In genomic region chr10:79397575-79398303, GRCh38 we compare ENCODE assay signal across 9 cellular contexts. TPM values are rescaled to one million over a fixed set of nuclear protein-coding genes. Genes with fewer than 3 reads are reported as not detected.
DNase-seq lines count a peak whose midpoint lies in the region; ATAC-seq, FAIRE-seq and TF ChIP-seq lines count a peak whose summit lies in the region.
"Had no signal": no experiment of that assay in that cellular context is flagged by ENCODE, and none has a peak within 500 bp of the region (broad histone marks: within the 10 kb centered on the region; RNA-seq: fewer than 3 reads in every experiment).

No MANE protein-coding gene starts in this region.

- FAIRE-seq in astrocyte (lab: Jason Lieb, UNC): no peak

- H3K27me3 ChIP-seq in astrocyte (ENCODE audit: insufficient read depth, low read length): no peaks in the 10 kb centered on the region
- no peaks in the 10 kb centered on the region for H3K27me3 ChIP-seq in left ventricle myocardium inferior (ENCODE audit: low read depth)
- H3K27me3 ChIP-seq in osteoblast (ENCODE audit: insufficient read depth, low read length): no peaks in the 10 kb centered on the region

- H3K36me3 Mint-ChIP-seq in astrocyte (ENCODE audit: low read depth, unreplicated experiment): peaks cover 23% of the 10 kb centered on the region
- no peaks in the 10 kb centered on the region for H3K36me3 Mint-ChIP-seq in activated T-helper 1 cell treated with anti-CD3 and anti-CD28 coated beads, Interleukin-12 subunit alpha, Interleukin-12 subunit beta, Interleukin-2, Interleukin-4 antibody, amounts not matched to agents 30 ng/mL and 10 ng/mL and 1 ng/mL, durations not matched to agents 14 hours and 24 hours and 36 hours (ENCODE audit: low read depth)

- peaks cover 16% of the 10 kb centered on the region for H3K79me2 ChIP-seq in astrocyte (ENCODE audit: insufficient read depth, low read length)
- H3K79me2 ChIP-seq in osteoblast (ENCODE audit: insufficient read depth, low read length): peaks cover 48% of the 10 kb centered on the region

- H3K4me3 ChIP-seq in AG10803 (ENCODE audit: low read length) (no peak overlapping the region), astrocyte (ENCODE audit: insufficient read depth, low read depth, low read length) (no peak overlapping the region), left ventricle myocardium inferior (no peak overlapping the region), osteoblast (ENCODE audit: insufficient read depth, low read length) (no peak overlapping the region)

- H3K4me3 Mint-ChIP-seq in astrocyte (ENCODE audit: unreplicated experiment): no peak overlapping the region
- H3K4me3 Mint-ChIP-seq in activated T-helper 1 cell treated with anti-CD3 and anti-CD28 coated beads, Interleukin-12 subunit alpha, Interleukin-12 subunit beta, Interleukin-2, Interleukin-4 antibody, amounts not matched to agents 30 ng/mL and 10 ng/mL and 1 ng/mL, durations not matched to agents 14 hours and 24 hours and 36 hours: no peak overlapping the region

- ATAC-seq in HG03571 (IDR thresholded peaks at IDR 0.05; ENCODE audit: unreplicated experiment) (no peak), HG03342 (IDR thresholded peaks at IDR 0.05; ENCODE audit: unreplicated experiment) (no peak)

- H3K27ac Mint-ChIP-seq in astrocyte (ENCODE audit: unreplicated experiment): peak overlapping the region; percentile 59
- H3K27ac Mint-ChIP-seq in activated T-helper 1 cell treated with anti-CD3 and anti-CD28 coated beads, Interleukin-12 subunit alpha, Interleukin-12 subunit beta, Interleukin-2, Interleukin-4 antibody, amounts not matched to agents 30 ng/mL and 10 ng/mL and 1 ng/mL, durations not matched to agents 14 hours and 24 hours and 36 hours: no peak overlapping the region

- intact Hi-C loops in left ventricle myocardium inferior (cut with micrococcal nuclease): no loop called here
- intact Hi-C loops in activated T-helper 1 cell treated with anti-CD3 and anti-CD28 coated beads, Interleukin-12 subunit alpha, Interleukin-12 subunit beta, Interleukin-2, Interleukin-4 antibody, amounts not matched to agents 30 ng/mL and 10 ng/mL and 1 ng/mL, durations not matched to agents 14 hours and 24 hours and 36 hours (cut with micrococcal nuclease): no loop called here

- H3K9ac ChIP-seq in astrocyte (ENCODE audit: low read length): no peak overlapping the region

- no peaks in the 10 kb centered on the region for H3K9me3 Mint-ChIP-seq in astrocyte (ENCODE audit: unreplicated experiment)
- H3K9me3 Mint-ChIP-seq in activated T-helper 1 cell treated with anti-CD3 and anti-CD28 coated beads, Interleukin-12 subunit alpha, Interleukin-12 subunit beta, Interleukin-2, Interleukin-4 antibody, amounts not matched to agents 30 ng/mL and 10 ng/mL and 1 ng/mL, durations not matched to agents 14 hours and 24 hours and 36 hours: no peaks in the 10 kb centered on the region

- H4K20me1 ChIP-seq in astrocyte (ENCODE audit: insufficient read depth, low read length) (peaks cover 6% of the 10 kb centered on the region), osteoblast (ENCODE audit: insufficient read depth, low read length) (peaks cover 7% of the 10 kb centered on the region)

- H3K9me3 ChIP-seq in astrocyte (ENCODE audit: insufficient read depth, low read depth, low read length) (no peaks in the 10 kb centered on the region), left ventricle myocardium inferior (replicated peaks) (no peaks in the 10 kb centered on the region), osteoblast (ENCODE audit: low read depth, low read length) (no peaks in the 10 kb centered on the region)

- peaks cover 4% of the 10 kb centered on the region for H3K36me3 ChIP-seq in astrocyte (ENCODE audit: insufficient read depth, low read length)
- peaks cover 16% of the 10 kb centered on the region for H3K36me3 ChIP-seq in left ventricle myocardium inferior
- peaks cover 9% of the 10 kb centered on the region for H3K36me3 ChIP-seq in osteoblast (ENCODE audit: insufficient read depth, low read length)

- DNase-seq in AG10803 (ENCODE audit: low read depth) (peak; percentile 96), astrocyte (ENCODE audit: low read depth) (peak; percentile 59), left ventricle myocardium inferior (peak; percentile 73), osteoblast (ENCODE audit: insufficient read length, low spot score, missing footprints) (peak; percentile 85), ecto neural progenitor cell (ENCODE audit: low spot score) (no peak)
- no peak for DNase-seq in activated T-helper 1 cell treated with anti-CD3 and anti-CD28 coated beads, Interleukin-12 subunit alpha, Interleukin-12 subunit beta, Interleukin-2, Interleukin-4 antibody, amounts not matched to agents 30 ng/mL and 10 ng/mL and 1 ng/mL, durations not matched to agents 14 hours and 24 hours and 36 hours (ENCODE audit: low spot score)

- H3K4me1 ChIP-seq in astrocyte (ENCODE audit: insufficient read depth, low read length) (peaks cover 43% of the 10 kb centered on the region), left ventricle myocardium inferior (peaks cover 23% of the 10 kb centered on the region), osteoblast (ENCODE audit: insufficient read depth, low read length) (peaks cover 47% of the 10 kb centered on the region)

- H3K27ac ChIP-seq in astrocyte (ENCODE audit: low read depth, low read length) (no peak overlapping the region), left ventricle myocardium inferior (replicated peaks) (no peak overlapping the region), osteoblast (ENCODE audit: low read depth, low read length) (peak overlapping the region; percentile 94)

- no peak overlapping the region for H3K4me2 ChIP-seq in astrocyte (ENCODE audit: low read length)
- H3K4me2 ChIP-seq in osteoblast (ENCODE audit: insufficient read depth, low read length): no peak overlapping the region

- H3K4me1 Mint-ChIP-seq in astrocyte (ENCODE audit: low read depth, unreplicated experiment): peaks cover 20% of the 10 kb centered on the region
- no peaks in the 10 kb centered on the region for H3K4me1 Mint-ChIP-seq in activated T-helper 1 cell treated with anti-CD3 and anti-CD28 coated beads, Interleukin-12 subunit alpha, Interleukin-12 subunit beta, Interleukin-2, Interleukin-4 antibody, amounts not matched to agents 30 ng/mL and 10 ng/mL and 1 ng/mL, durations not matched to agents 14 hours and 24 hours and 36 hours (ENCODE audit: low read depth)

- H2AFZ ChIP-seq in astrocyte (ENCODE audit: low read depth, low read length): no peak overlapping the region
- no peak overlapping the region for H2AFZ ChIP-seq in osteoblast (ENCODE audit: low read length)

- TF ChIP-seq CTCF in AG10803 (conservative IDR thresholded peaks at IDR 0.05; ENCODE audit: low read length) (no peak), astrocyte (IDR thresholded peaks at IDR 0.05; ENCODE audit: insufficient read depth, low read depth, low read length) (no peak), left ventricle myocardium inferior (IDR thresholded peaks at IDR 0.05; ENCODE audit: borderline replicate concordance) (no peak), osteoblast (IDR thresholded peaks at IDR 0.05; ENCODE audit: extremely low read depth, low read depth, low read length) (no peak)

- no peaks in the 10 kb centered on the region for H3K27me3 Mint-ChIP-seq in astrocyte (ENCODE audit: low read depth, unreplicated experiment)
- peaks cover 7% of the 10 kb centered on the region for H3K27me3 Mint-ChIP-seq in activated T-helper 1 cell treated with anti-CD3 and anti-CD28 coated beads, Interleukin-12 subunit alpha, Interleukin-12 subunit beta, Interleukin-2, Interleukin-4 antibody, amounts not matched to agents 30 ng/mL and 10 ng/mL and 1 ng/mL, durations not matched to agents 14 hours and 24 hours and 36 hours (ENCODE audit: insufficient read depth)

RNA-seq across cellular contexts. Expression of gene ZCCHC24, which starts 47.7 kb away (rescaled TPM):
- 21.4 and 26.2 TPM in 2 replicates for total RNA-seq in astrocyte
- 47.5 TPM for total RNA-seq in left ventricle myocardium inferior
- 48.5 and 69.5 TPM in 2 replicates for total RNA-seq in osteoblast
- 0.52 and 0.59 TPM in 2 replicates for total RNA-seq in activated T-helper 1 cell treated with anti-CD3 and anti-CD28 coated beads, Interleukin-12 subunit alpha, Interleukin-12 subunit beta, Interleukin-2, Interleukin-4 antibody, amounts not matched to agents 30 ng/mL and 10 ng/mL and 1 ng/mL, durations not matched to agents 14 hours and 24 hours and 36 hours
- total RNA-seq: HT-29 had no signal

RNA-seq across cellular contexts. Expression of gene PPIF, which starts 50.5 kb away (rescaled TPM):
- total RNA-seq in astrocyte (25.3 and 31.7 TPM in 2 replicates), left ventricle myocardium inferior (150 TPM), osteoblast (37.7 and 39.1 TPM in 2 replicates)
- 155 and 157 TPM in 2 replicates for total RNA-seq in activated T-helper 1 cell treated with anti-CD3 and anti-CD28 coated beads, Interleukin-12 subunit alpha, Interleukin-12 subunit beta, Interleukin-2, Interleukin-4 antibody, amounts not matched to agents 30 ng/mL and 10 ng/mL and 1 ng/mL, durations not matched to agents 14 hours and 24 hours and 36 hours

Comparison
In these comparisons a context has a peak if more than half of its experiments do, and no peak if none do; other contexts are left out.
1. DNase-seq: peak in AG10803 (single experiment), astrocyte (single experiment), left ventricle myocardium inferior (single experiment) and osteoblast (single experiment); none in activated T-helper 1 cell treated with anti-CD3 and anti-CD28 coated beads, Interleukin-12 subunit alpha, Interleukin-12 subunit beta, Interleukin-2, Interleukin-4 antibody, amounts not matched to agents 30 ng/mL and 10 ng/mL and 1 ng/mL, durations not matched to agents 14 hours and 24 hours and 36 hours (single experiment) and ecto neural progenitor cell (single experiment).
2. RNA of gene ZCCHC24, which starts 47.7 kb away (total RNA-seq): 48.5 to 69.5 TPM in osteoblast, 47.5 TPM in left ventricle myocardium inferior (single experiment) and 21.4 to 26.2 TPM in astrocyte; 0.52 to 0.59 TPM in activated T-helper 1 cell treated with anti-CD3 and anti-CD28 coated beads, Interleukin-12 subunit alpha, Interleukin-12 subunit beta, Interleukin-2, Interleukin-4 antibody, amounts not matched to agents 30 ng/mL and 10 ng/mL and 1 ng/mL, durations not matched to agents 14 hours and 24 hours and 36 hours; every median in the first group is over 10 times any median in the second.